Comparison of ENCODE assay signal across 9 cellular contexts in genomic region chr20:3041818-3042504, GRCh38. TPM values are rescaled to one million over a fixed set of nuclear protein-coding genes. Genes with fewer than 3 reads are reported as not detected.
DNase-seq lines count a peak whose midpoint lies in the region; ATAC-seq, FAIRE-seq and TF ChIP-seq lines count a peak whose summit lies in the region.
"Had no signal": no experiment of that assay in that cellular context is flagged by ENCODE, and none has a peak within 500 bp of the region (broad histone marks: within the 10 kb centered on the region; RNA-seq: fewer than 3 reads in every experiment).

No MANE protein-coding gene starts in this region.

- no peak for DNase-seq in activated CD8-positive, alpha-beta memory T cell treated with anti-CD3 and anti-CD28 coated beads, Interleukin-2, amount 10 ng/mL, durations not matched to agents 7 days and 5 days
- DNase-seq in activated CD8-positive, alpha-beta memory T cell treated with anti-CD3 and anti-CD28 coated beads, Interleukin-2, amount 50 U/mL, for 48 hours, result no peak
- no peak for DNase-seq in activated naive CD8-positive, alpha-beta T cell treated with anti-CD3 and anti-CD28 coated beads, Interleukin-2, amount 50 U/mL, for 24 hours
- peak; percentile 13 for DNase-seq in iris pigment epithelial cell (ENCODE audit: low read depth)
- no peak for DNase-seq in suprapubic skin (ENCODE audit: low spot score in 2 of 2)
- no peak for DNase-seq in GM12891 (ENCODE audit: insufficient read length, low spot score)
- no peak for DNase-seq in stimulated activated CD4-positive, alpha-beta T cell treated with anti-CD3 and anti-CD28 coated beads, Interleukin-4, amount 100 ng/mL, for 24 hours

- TF ChIP-seq CTCF in suprapubic skin (IDR thresholded peaks at IDR 0.05), result no peak

- peak overlapping the region; percentile 42 for H3K27ac ChIP-seq in suprapubic skin
- H3K27ac ChIP-seq: BLaER1 treated with 17β-estradiol and CSF1 and Interleukin-3, amounts not matched to agents 10 nM and 100 nM had no signal

- peaks cover 29% of the 10 kb centered on the region for H3K4me1 Mint-ChIP-seq in activated CD8-positive, alpha-beta memory T cell treated with anti-CD3 and anti-CD28 coated beads, Interleukin-2, amount 10 ng/mL, durations not matched to agents 7 days and 5 days
- peaks cover 11% of the 10 kb centered on the region for H3K4me1 Mint-ChIP-seq in activated naive CD8-positive, alpha-beta T cell treated with anti-CD3 and anti-CD28 coated beads, Interleukin-2, amount 50 U/mL, for 24 hours

- H3K36me3 ChIP-seq in suprapubic skin, result peaks cover 38% of the 10 kb centered on the region

- no peaks in the 10 kb centered on the region for H3K9me3 ChIP-seq in suprapubic skin
- H3K9me3 ChIP-seq: BLaER1 treated with 17β-estradiol and CSF1 and Interleukin-3, amounts not matched to agents 10 nM and 100 nM had no signal

- TF ChIP-seq POLR2A in suprapubic skin (IDR thresholded peaks at IDR 0.05) (no peak), GM12891 (IDR thresholded peaks at IDR 0.05; ENCODE audit: low read depth, low read length) (no peak)

- H3K4me1 ChIP-seq in suprapubic skin, result peaks cover 17% of the 10 kb centered on the region

- no peaks in the 10 kb centered on the region for H3K27me3 Mint-ChIP-seq in activated CD8-positive, alpha-beta memory T cell treated with anti-CD3 and anti-CD28 coated beads, Interleukin-2, amount 10 ng/mL, durations not matched to agents 7 days and 5 days
- no peaks in the 10 kb centered on the region for H3K27me3 Mint-ChIP-seq in activated naive CD8-positive, alpha-beta T cell treated with anti-CD3 and anti-CD28 coated beads, Interleukin-2, amount 50 U/mL, for 24 hours

- ATAC-seq in activated CD8-positive, alpha-beta memory T cell treated with anti-CD3 and anti-CD28 coated beads, Interleukin-2, amount 10 ng/mL, durations not matched to agents 7 days and 5 days, result no peak
- no peak for ATAC-seq in activated naive CD8-positive, alpha-beta T cell treated with anti-CD3 and anti-CD28 coated beads, Interleukin-2, amount 50 U/mL, for 24 hours
- ATAC-seq in HG02852 (IDR thresholded peaks at IDR 0.05; ENCODE audit: unreplicated experiment), result no peak

- peak overlapping the region; percentile 2 for H3K27ac Mint-ChIP-seq in activated CD8-positive, alpha-beta memory T cell treated with anti-CD3 and anti-CD28 coated beads, Interleukin-2, amount 10 ng/mL, durations not matched to agents 7 days and 5 days
- peak overlapping the region; percentile 15 for H3K27ac Mint-ChIP-seq in activated naive CD8-positive, alpha-beta T cell treated with anti-CD3 and anti-CD28 coated beads, Interleukin-2, amount 50 U/mL, for 24 hours

- no peak for TF ChIP-seq EP300 in suprapubic skin (IDR thresholded peaks at IDR 0.05)

- no peaks in the 10 kb centered on the region for H3K9me3 Mint-ChIP-seq in activated CD8-positive, alpha-beta memory T cell treated with anti-CD3 and anti-CD28 coated beads, Interleukin-2, amount 10 ng/mL, durations not matched to agents 7 days and 5 days (ENCODE audit: low read depth)
- no peaks in the 10 kb centered on the region for H3K9me3 Mint-ChIP-seq in activated naive CD8-positive, alpha-beta T cell treated with anti-CD3 and anti-CD28 coated beads, Interleukin-2, amount 50 U/mL, for 24 hours

- H3K36me3 Mint-ChIP-seq in activated CD8-positive, alpha-beta memory T cell treated with anti-CD3 and anti-CD28 coated beads, Interleukin-2, amount 10 ng/mL, durations not matched to agents 7 days and 5 days, result peaks cover 19% of the 10 kb centered on the region
- peaks cover 10% of the 10 kb centered on the region for H3K36me3 Mint-ChIP-seq in activated naive CD8-positive, alpha-beta T cell treated with anti-CD3 and anti-CD28 coated beads, Interleukin-2, amount 50 U/mL, for 24 hours (ENCODE audit: low read depth)

- H3K4me3 ChIP-seq in suprapubic skin, result no peak overlapping the region
- H3K4me3 ChIP-seq: BLaER1 treated with 17β-estradiol and CSF1 and Interleukin-3, amounts not matched to agents 10 nM and 100 nM had no signal

- WGBS in suprapubic skin, result 46% methylated on average over 13 of the region's 13 CpGs

- CTCF ChIA-PET in activated CD8-positive, alpha-beta memory T cell treated with anti-CD3 and anti-CD28 coated beads, Interleukin-2, amount 10 ng/mL, durations not matched to agents 7 days and 5 days (lab: Charles Lee), result interaction anchor here (1.3 to 2.1 kb wide), 2 partner anchors 10 to 12 kb away, joined by 3 to 9 read pairs; no protein-coding TSS in a partner anchor

- no peak for FAIRE-seq in GM12891 (lab: Jason Lieb, UNC)

- H3K4me3 Mint-ChIP-seq in activated CD8-positive, alpha-beta memory T cell treated with anti-CD3 and anti-CD28 coated beads, Interleukin-2, amount 10 ng/mL, durations not matched to agents 7 days and 5 days, result no peak overlapping the region
- no peak overlapping the region for H3K4me3 Mint-ChIP-seq in activated naive CD8-positive, alpha-beta T cell treated with anti-CD3 and anti-CD28 coated beads, Interleukin-2, amount 50 U/mL, for 24 hours

- no peaks in the 10 kb centered on the region for H3K27me3 ChIP-seq in suprapubic skin
- H3K27me3 ChIP-seq: BLaER1 treated with 17β-estradiol and CSF1 and Interleukin-3, amounts not matched to agents 10 nM and 100 nM had no signal

TF ChIP-seq in GM12891, 5 proteins besides CTCF, POLR2A, EP300 and RAD21:
- TF ChIP-seq TAF1 (IDR thresholded peaks at IDR 0.05; ENCODE audit: low read depth, low read length) (no peak), POLR2AphosphoS5 (IDR thresholded peaks at IDR 0.05; ENCODE audit: low read depth, low read length) (no peak), POU2F2 (IDR thresholded peaks at IDR 0.05; ENCODE audit: low read depth, low read length) (no peak), PAX5 (IDR thresholded peaks at IDR 0.05; ENCODE audit: insufficient read depth, low read length, severe bottlenecking) (no peak), SPI1 (IDR thresholded peaks at IDR 0.05; ENCODE audit: low read depth, low read length) (no peak)

RNA-seq across cellular contexts. Expression of gene GNRH2, which starts 1.5 kb away (rescaled TPM):
- under 1 TPM; 0.55 to 0.63 TPM for total RNA-seq in activated CD8-positive, alpha-beta memory T cell treated with anti-CD3 and anti-CD28 coated beads, Interleukin-2, amount 10 ng/mL, durations not matched to agents 7 days and 5 days
- total RNA-seq in suprapubic skin, result under 1 TPM in 2 of 4 donors, not detected in 2; 0.83 TPM
- not detected for polyA plus RNA-seq in GM12891 (2012; ENCODE audit: low read depth, missing spikeins)

RNA-seq across cellular contexts. Expression of gene MRPS26, which starts 3.9 kb away (rescaled TPM):
- 10 to 100 TPM; 43.0 to 46.7 TPM for total RNA-seq in activated CD8-positive, alpha-beta memory T cell treated with anti-CD3 and anti-CD28 coated beads, Interleukin-2, amount 10 ng/mL, durations not matched to agents 7 days and 5 days
- total RNA-seq in suprapubic skin, result 10 to 100 TPM; 38.5 to 59.4 (median 53.7) TPM
- polyA plus RNA-seq in GM12891 (2012; ENCODE audit: low read depth, missing spikeins), result 34.8 TPM

RNA-seq across cellular contexts. Expression of gene OXT, which starts 29.5 kb away (rescaled TPM):
- not detected for total RNA-seq in activated CD8-positive, alpha-beta memory T cell treated with anti-CD3 and anti-CD28 coated beads, Interleukin-2, amount 10 ng/mL, durations not matched to agents 7 days and 5 days
- total RNA-seq in suprapubic skin, result 1 to 10 TPM in 1 of 4 donors, not detected in 3; 2.0 TPM
- not detected for polyA plus RNA-seq in GM12891 (2012; ENCODE audit: low read depth, missing spikeins)

RNA-seq across cellular contexts. Expression of gene AVP, which starts 42.6 kb away (rescaled TPM):
- not detected for total RNA-seq in activated CD8-positive, alpha-beta memory T cell treated with anti-CD3 and anti-CD28 coated beads, Interleukin-2, amount 10 ng/mL, durations not matched to agents 7 days and 5 days
- not detected for total RNA-seq in suprapubic skin
- not detected for polyA plus RNA-seq in GM12891 (2012; ENCODE audit: low read depth, missing spikeins)
